Comparison of ENCODE assay signal across 8 cellular contexts in genomic region chr16:75110637-75111513, GRCh38.
DNase-seq lines count a peak whose midpoint lies in the region; ATAC-seq lines count a peak whose summit lies in the region.

No MANE protein-coding gene starts in this region.

- ATAC-seq in GM18873 (IDR thresholded peaks at IDR 0.05; ENCODE audit: low FRiP score, unreplicated experiment) = peak; percentile 59
- peak; percentile 65 for ATAC-seq in HG03139 (IDR thresholded peaks at IDR 0.05; ENCODE audit: unreplicated experiment)
- ATAC-seq in activated CD4-positive, CD25-positive, alpha-beta regulatory T cell treated with anti-CD3 and anti-CD28 coated beads, Interleukin-2, amount 50 U/mL, for 24 hours = peak; percentile 64

- peak; percentile 92 for DNase-seq in AG08395 (ENCODE audit: low spot score)
- DNase-seq in NCI-H226 = peak; percentile 75
- DNase-seq in cerebellar cortex (ENCODE audit: low spot score) = peak; percentile 93
- peak; percentile 89 for DNase-seq in kidney tubule cell (ENCODE audit: low spot score)
- peak; percentile 57 to 68 for DNase-seq in stimulated activated CD4-positive, alpha-beta T cell treated with anti-CD3 and anti-CD28 coated beads, Interleukin-1b, Interleukin-23, amount 100 ng/mL, for 1 hour (ENCODE audit: low read depth in 2 of 2)

Comparison
In these comparisons a context has a peak if more than half of its experiments do, and no peak if none do; other contexts are left out.
1. Peak in every context shown above with its lines: DNase-seq and ATAC-seq.